ENCODE assay signal across 12 cellular contexts in the genomic region with DNA sequence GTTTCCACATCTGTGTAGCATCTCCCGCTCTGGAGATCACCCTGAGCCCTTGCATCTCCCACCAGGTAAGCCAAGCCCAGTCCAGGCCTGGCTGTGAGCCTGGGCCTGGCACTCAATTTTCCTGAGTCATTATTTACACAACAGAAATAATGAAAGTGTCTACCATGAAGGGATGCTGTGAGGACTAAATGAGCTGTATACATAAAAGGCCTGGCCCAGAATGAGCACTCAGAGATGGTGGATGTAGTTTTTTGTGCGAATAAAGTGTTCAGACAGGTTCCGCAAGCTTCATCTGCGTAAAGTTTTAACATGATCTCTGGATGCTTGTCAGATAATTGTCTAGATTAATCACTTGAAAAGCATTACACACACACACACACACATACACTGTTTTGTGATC. TPM values are rescaled to one million over a fixed set of nuclear protein-coding genes. Genes with fewer than 3 reads are reported as not detected.
DNase-seq lines count a peak whose midpoint lies in the region; ATAC-seq, FAIRE-seq and TF ChIP-seq lines count a peak whose summit lies in the region.
"Not testable (repeated sequence)": the region's sequence is repeated elsewhere in the genome, so short reads cannot be mapped to it uniquely, and the experiment has no call there.
"Had no signal": no experiment of that assay in that cellular context is flagged by ENCODE, and none has a peak within 500 bp of the region (broad histone marks: within the 10 kb centered on the region; RNA-seq: fewer than 3 reads in every experiment).

No MANE protein-coding gene starts in this region.

- ATAC-seq in GM12878 = not testable (repeated sequence)

- not testable (repeated sequence) for H3K36me3 Mint-ChIP-seq in neural crest cell (ENCODE audit: low read depth)

- not testable (repeated sequence) for H3K27me3 ChIP-seq in GM12878 (replicated peaks in 1 of 2; ENCODE audit: control insufficient read depth in 2 of 2, insufficient read depth in 2 of 2, low read length in 1 of 2)

- H3K27ac ChIP-seq in GM12878 (ENCODE audit: control insufficient read depth, insufficient read depth) = not testable (repeated sequence)

- RAD21 ChIA-PET in GM12878 (lab: Charles Lee; ENCODE audit: unreplicated experiment) = interaction anchor here (0.9 kb wide), 1 partner anchor 8 kb away, joined by 3 read pairs; no protein-coding TSS in a partner anchor

- TF ChIP-seq POLR2A in GM12878 (IDR thresholded peaks at IDR 0.05; ENCODE audit: low read depth, low read length) = not testable (repeated sequence)

- TF ChIP-seq RAD21 in GM12878 (IDR thresholded peaks at IDR 0.05; ENCODE audit: insufficient read depth, low read depth, low read length) = not testable (repeated sequence)

- not testable (repeated sequence) for H3K4me1 ChIP-seq in GM12878 (ENCODE audit: control insufficient read depth, insufficient read depth, low read length)

- not testable (repeated sequence) for H3K79me2 ChIP-seq in GM12878 (ENCODE audit: control insufficient read depth, insufficient read depth, low read length)

- SMC1A ChIA-PET in GM12878 (lab: Charles Lee; ENCODE audit: uncharacterized antibody, unreplicated experiment) = interaction anchor here (1.6 to 2.2 kb wide), 3 partner anchors 13 to 37 kb away, joined by 3 to 4 read pairs (median 4); no protein-coding TSS in a partner anchor

- CTCF ChIA-PET in GM12878 (lab: Yijun Ruan, JAX) = interaction anchor here (1.4 kb wide), 1 partner anchor 17 kb away, joined by 4 read pairs; no protein-coding TSS in a partner anchor

- TF ChIP-seq EP300 in GM12878 (IDR thresholded peaks at IDR 0.05; ENCODE audit: borderline replicate concordance in 1 of 2, control insufficient read depth in 1 of 2, low read depth in 2 of 2, low read length in 2 of 2) = not testable (repeated sequence)

- H3K9me3 Mint-ChIP-seq in neural crest cell = not testable (repeated sequence)

- not testable (repeated sequence) for H3K4me3 Mint-ChIP-seq in neural crest cell

- not testable (repeated sequence) for TF ChIP-seq CTCF in LNCaP clone FGC (IDR thresholded peaks at IDR 0.05; ENCODE audit: control insufficient read depth, extremely low read depth, insufficient read depth); GM12878 (IDR thresholded peaks at IDR 0.05 in 2 of 3, conservative IDR thresholded peaks at IDR 0.05 in 1 of 3; ENCODE audit: control insufficient read depth in 2 of 3, extremely low read depth in 1 of 3, insufficient read depth in 1 of 3, low read depth in 3 of 3, low read length in 3 of 3); neural crest cell (conservative IDR thresholded peaks at IDR 0.05)

- DNase-seq in DMS53 treated with DMSO at 0.1 percent for 48 hours (lab: John Stamatoyannopoulos, UW; ENCODE audit: unreplicated experiment) = peak; percentile 43
- peak; percentile 60 for DNase-seq in LNCaP clone FGC (ENCODE audit: low read depth)
- DNase-seq in NCI-H2029 treated with DMSO at 0.1 percent for 48 hours (lab: John Stamatoyannopoulos, UW) = peak; percentile 43
- DNase-seq in NCI-H69 (lab: John Stamatoyannopoulos, UW) = peak; percentile 90
- not testable (repeated sequence) for DNase-seq in GM12878 (ENCODE audit: low read depth, low spot score); neural crest cell (ENCODE audit: low read depth, low spot score)

- not testable (repeated sequence) for H3K4me1 Mint-ChIP-seq in neural crest cell

- H3K4me2 ChIP-seq in GM12878 (ENCODE audit: control insufficient read depth, insufficient read depth) = not testable (repeated sequence)

- H3K4me3 ChIP-seq in LNCaP clone FGC (ENCODE audit: low read depth, low read length); GM12878: not testable (repeated sequence)

- not testable (repeated sequence) for H3K27me3 Mint-ChIP-seq in neural crest cell (ENCODE audit: low read depth)

- H4K20me1 ChIP-seq in GM12878 (ENCODE audit: control insufficient read depth, insufficient read depth) = not testable (repeated sequence)

- POLR2A ChIA-PET in GM12878 (lab: Charles Lee) = interaction anchor here (0.6 kb wide), 1 partner anchor 77 kb away, joined by 3 read pairs; no protein-coding TSS in a partner anchor

- H3K9ac ChIP-seq in GM12878 (ENCODE audit: control insufficient read depth, insufficient read depth, low read length) = not testable (repeated sequence)

- in situ Hi-C loops in GM12878 (cut with MboI) = not testable (repeated sequence)

- H3K36me3 ChIP-seq in GM12878 (ENCODE audit: control insufficient read depth in 2 of 2, insufficient read depth in 2 of 2, low read length in 1 of 2) = not testable (repeated sequence)

- FAIRE-seq in GM12878 (lab: Jason Lieb, UNC) = peak; percentile 44
- peak; percentile 98 for FAIRE-seq in islet of Langerhans (lab: Jason Lieb, UNC)

- WGBS in GM12878 (ENCODE audit: insufficient coverage, insufficient replicate concordance, low lambda C conversion rate, missing lambda C conversion rate) = 75% methylated on average over 4 of the region's 4 CpGs

- peak overlapping the region; percentile 69 for H3K27ac Mint-ChIP-seq in neural crest cell (ENCODE audit: unreplicated experiment)

- not testable (repeated sequence) for H3K9me3 ChIP-seq in GM12878 (replicated peaks; ENCODE audit: control insufficient read depth, insufficient read depth, low read length)

- BruUV-seq in GM12878 (replicated peaks; lab: Mats Ljungman, UMichigan) = not testable (repeated sequence)

- not testable (repeated sequence) for H2AFZ ChIP-seq in GM12878 (ENCODE audit: control insufficient read depth, low read depth, low read length)

- intact Hi-C loops in GM12878 (cut with micrococcal nuclease; ENCODE audit: unreplicated experiment) = not testable (repeated sequence)

RNA-seq across cellular contexts. Expression of gene IGFBPL1, which starts 50.2 kb away (rescaled TPM):
- total RNA-seq in GM12878 (2013; cell fraction: nucleolus; rRNA removed) = not detected in 2 replicates
- total RNA-seq in GM12878 (2014; rRNA removed) (not detected in 2 replicates), GM12878 (2014; rRNA removed; fragmentation: Illumina TruSeq; extraction: Trizol) (not detected in 2 replicates), GM12878 (2021) (not detected in 2 replicates), neural crest cell (58.9 and 63.8 TPM in 2 replicates)
- not detected for polyA plus RNA-seq in GM12878 (2011; ENCODE audit: low read depth)
- polyA plus RNA-seq in GM12878 (2011; rRNA removed) (not detected in 2 replicates), GM12878 (2014; fragmentation: Illumina TruSeq; extraction: Trizol) (not detected in 2 replicates), GM12878 (2014; fragmentation: Nextera tagmentation; extraction: Ambion mirVana) (not detected), GM12878 (2014; rRNA removed) (not detected in 2 replicates), GM12878 (2016; fragmentation: Nextera tagmentation; extraction: Ambion mirVana) (under 1 TPM in 1 of 2 experiments, not detected in 1; 0.25 TPM)
- not detected in 2 replicates for polyA plus RNA-seq in GM12878 (2011; cell fraction: cytosol; rRNA removed)
- polyA plus RNA-seq in GM12878 (2011; cell fraction: nucleus; rRNA removed) = 0.10 and 0.12 TPM in 2 replicates
- polyA plus RNA-seq in GM12878 (2012) = not detected in 2 replicates
- not detected in 2 replicates for polyA minus RNA-seq in GM12878 (2011; rRNA and poly(A)+ RNA removed)
- polyA minus RNA-seq in GM12878 (2011; cell fraction: cytosol; rRNA and poly(A)+ RNA removed) = not detected in 2 replicates
- not detected in 2 replicates for polyA minus RNA-seq in GM12878 (2011; cell fraction: nucleus; rRNA and poly(A)+ RNA removed)
- total RNA-seq: activated CD8-positive, alpha-beta T cell treated with anti-CD3 and anti-CD28 coated beads, Interleukin-2, amount 10 ng/mL, durations not matched to agents 7 days and 5 days; lower leg skin; mononuclear cell; naive thymus-derived CD8-positive, alpha-beta T cell; omental fat pad had no signal
- polyA plus RNA-seq: naive thymus-derived CD8-positive, alpha-beta T cell had no signal

Comparison
In these comparisons a context has a peak if more than half of its experiments do, and no peak if none do; other contexts are left out.
1. RNA of gene IGFBPL1, which starts 50.2 kb away (total RNA-seq): 58.9 to 63.8 TPM in neural crest cell; not detected in GM12878; every median in the first group is over 10 times any median in the second.